ENCODE assay signal across 24 cellular contexts in the genomic region with DNA sequence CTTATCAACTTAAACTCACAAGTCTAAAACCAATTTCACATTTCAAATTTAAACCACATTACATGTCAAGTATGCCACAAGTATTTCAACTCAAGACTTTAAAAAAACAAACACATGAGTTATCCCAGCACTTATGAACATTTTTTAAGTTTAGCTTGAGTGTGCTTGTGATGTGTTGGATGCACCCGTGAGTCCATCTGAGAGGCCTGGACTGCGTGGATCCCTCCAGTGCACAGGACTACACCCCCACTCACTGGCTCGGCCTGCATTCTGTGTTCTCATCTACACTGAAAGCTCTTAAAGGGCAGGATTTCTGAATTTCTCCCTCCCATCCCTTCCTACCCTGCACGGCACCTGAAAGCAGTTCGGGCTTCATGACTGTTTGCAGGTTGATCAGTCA.
DNase-seq lines count a peak whose midpoint lies in the region; FAIRE-seq and TF ChIP-seq lines count a peak whose summit lies in the region.
"Had no signal": no experiment of that assay in that cellular context is flagged by ENCODE, and none has a peak within 500 bp of the region (broad histone marks: within the 10 kb centered on the region; RNA-seq: fewer than 3 reads in every experiment).

No MANE protein-coding gene starts in this region.

- H3K4me3 ChIP-seq in astrocyte (ENCODE audit: insufficient read depth, low read depth, low read length), result no peak overlapping the region
- no peak overlapping the region for H3K4me3 ChIP-seq in H7 (ENCODE audit: insufficient read depth, low read depth, low read length)
- H3K4me3 ChIP-seq in vagina, result no peak overlapping the region
- H3K4me3 ChIP-seq: Peyer's patch had no signal

- no peak for TF ChIP-seq CTCF in astrocyte (IDR thresholded peaks at IDR 0.05; ENCODE audit: insufficient read depth, low read depth, low read length)
- no peak for TF ChIP-seq CTCF in osteocyte (IDR thresholded peaks at IDR 0.05)
- no peak for TF ChIP-seq CTCF in vagina (IDR thresholded peaks at IDR 0.05)

- H3K9me3 ChIP-seq in astrocyte (ENCODE audit: insufficient read depth, low read depth, low read length), result no peaks in the 10 kb centered on the region
- no peaks in the 10 kb centered on the region for H3K9me3 ChIP-seq in vagina
- H3K9me3 ChIP-seq: Peyer's patch had no signal

- no peaks in the 10 kb centered on the region for H3K4me1 Mint-ChIP-seq in astrocyte (ENCODE audit: low read depth, unreplicated experiment)
- H3K4me1 Mint-ChIP-seq in osteocyte (ENCODE audit: unreplicated experiment), result peaks cover 14% of the 10 kb centered on the region

- H3K4me3 Mint-ChIP-seq in astrocyte (ENCODE audit: unreplicated experiment), result no peak overlapping the region
- H3K4me3 Mint-ChIP-seq in osteocyte (ENCODE audit: unreplicated experiment), result no peak overlapping the region
- H3K4me3 Mint-ChIP-seq: CD8-positive, alpha-beta T cell had no signal

- H3K9me3 Mint-ChIP-seq in astrocyte (ENCODE audit: unreplicated experiment), result peaks cover 8% of the 10 kb centered on the region
- H3K9me3 Mint-ChIP-seq in osteocyte (ENCODE audit: unreplicated experiment), result peaks cover 18% of the 10 kb centered on the region

- intact Hi-C loops in vagina (cut with DNase I), result no loop called here

- H2AFZ ChIP-seq in astrocyte (ENCODE audit: low read depth, low read length), result no peak overlapping the region

- H3K27ac Mint-ChIP-seq in astrocyte (ENCODE audit: unreplicated experiment), result no peak overlapping the region
- H3K27ac Mint-ChIP-seq in osteocyte (ENCODE audit: unreplicated experiment), result peak overlapping the region; percentile 4
- H3K27ac Mint-ChIP-seq: CD8-positive, alpha-beta T cell had no signal

- no peaks in the 10 kb centered on the region for H3K79me2 ChIP-seq in astrocyte (ENCODE audit: insufficient read depth, low read length)

- FAIRE-seq in astrocyte (lab: Jason Lieb, UNC), result no peak
- FAIRE-seq: GM12891, HepG2 had no signal

- H3K36me3 ChIP-seq in astrocyte (ENCODE audit: insufficient read depth, low read length), result no peaks in the 10 kb centered on the region
- H3K36me3 ChIP-seq in H7 (replicated peaks; ENCODE audit: control insufficient read depth, insufficient read depth, low read length), result no peaks in the 10 kb centered on the region
- no peaks in the 10 kb centered on the region for H3K36me3 ChIP-seq in vagina
- H3K36me3 ChIP-seq: Peyer's patch had no signal

- H3K4me1 ChIP-seq in astrocyte (ENCODE audit: insufficient read depth, low read length), result no peaks in the 10 kb centered on the region
- H3K4me1 ChIP-seq in vagina, result no peaks in the 10 kb centered on the region
- H3K4me1 ChIP-seq: Peyer's patch had no signal

- H3K27ac ChIP-seq in astrocyte (ENCODE audit: low read depth, low read length), result no peak overlapping the region
- H3K27ac ChIP-seq in vagina, result no peak overlapping the region
- H3K27ac ChIP-seq: HL-60, Peyer's patch had no signal

- no peak for TF ChIP-seq POLR2A in vagina (IDR thresholded peaks at IDR 0.05)

- H4K20me1 ChIP-seq in astrocyte (ENCODE audit: insufficient read depth, low read length), result no peaks in the 10 kb centered on the region

- H3K4me2 ChIP-seq in astrocyte (ENCODE audit: low read length), result no peak overlapping the region

- DNase-seq in EH (ENCODE audit: low read depth), result peak; percentile 45
- peak; percentile 47 for DNase-seq in astrocyte (ENCODE audit: low read depth)
- DNase-seq in fibroblast of gingiva (ENCODE audit: low read depth), result peak; percentile 54
- no peak for DNase-seq in osteocyte (ENCODE audit: extremely low spot score, unreplicated experiment)
- no peak for DNase-seq in H7
- no peak for DNase-seq in nucleus accumbens (lab: John Stamatoyannopoulos, UW)
- no peak for DNase-seq in activated naive CD4-positive, alpha-beta T cell treated with anti-CD3 and anti-CD28 coated beads, Interleukin-2, amount 50 U/mL, for 16 hours
- DNase-seq in vagina (ENCODE audit: extremely low spot score in 2 of 2), result no peak
- DNase-seq: 8988T; AML-193; C1 segment of cervical spinal cord; CD8-positive, alpha-beta T cell; DND-41; KG1; NCI-H1092 treated with DMSO at 0.1 percent for 48 hours; NCI-H146; NCI-H2029 treated with DMSO at 0.1 percent for 48 hours; NCI-H345; NCI-H524 treated with DMSO at 0.1 percent for 48 hours; NCI-H82; Peyer's patch had no signal

- H3K36me3 Mint-ChIP-seq in astrocyte (ENCODE audit: low read depth, unreplicated experiment), result no peaks in the 10 kb centered on the region
- H3K36me3 Mint-ChIP-seq in osteocyte (ENCODE audit: unreplicated experiment), result peaks cover 3% of the 10 kb centered on the region
- H3K36me3 Mint-ChIP-seq: CD8-positive, alpha-beta T cell had no signal

- H3K27me3 Mint-ChIP-seq in astrocyte (ENCODE audit: low read depth, unreplicated experiment) (peaks cover 25% of the 10 kb centered on the region), osteocyte (ENCODE audit: unreplicated experiment) (peaks cover 31% of the 10 kb centered on the region)

- peaks cover 8% of the 10 kb centered on the region for H3K27me3 ChIP-seq in astrocyte (ENCODE audit: insufficient read depth, low read length)
- no peaks in the 10 kb centered on the region for H3K27me3 ChIP-seq in H7 (ENCODE audit: control insufficient read depth, insufficient read depth, low read length)
- H3K27me3 ChIP-seq in vagina, result no peaks in the 10 kb centered on the region
- H3K27me3 ChIP-seq: Peyer's patch had no signal

- no peak overlapping the region for H3K9ac ChIP-seq in astrocyte (ENCODE audit: low read length)

Comparison
In these comparisons a context has a peak if more than half of its experiments do, and no peak if none do; other contexts are left out.
1. DNase-seq: peak in EH (single experiment), astrocyte (single experiment) and fibroblast of gingiva (single experiment); none in osteocyte (single experiment), H7 (single experiment), nucleus accumbens (0 of 56), activated naive CD4-positive, alpha-beta T cell treated with anti-CD3 and anti-CD28 coated beads, Interleukin-2, amount 50 U/mL, for 16 hours (single experiment) and vagina (0 of 2).